ENCODE assay signal across 12 cellular contexts in genomic region chr17:73401911-73402310, GRCh38.
DNase-seq lines count a peak whose midpoint lies in the region; ATAC-seq, FAIRE-seq and TF ChIP-seq lines count a peak whose summit lies in the region.
"Had no signal": no experiment of that assay in that cellular context is flagged by ENCODE, and none has a peak within 500 bp of the region (broad histone marks: within the 10 kb centered on the region; RNA-seq: fewer than 3 reads in every experiment).

No MANE protein-coding gene starts in this region.

- POLR2A ChIA-PET in K562 (lab: Yijun Ruan, JAX), result interaction anchor here (1.1 kb wide), 1 partner anchor 16 kb away, joined by 4 read pairs; no protein-coding TSS in a partner anchor

- no peaks in the 10 kb centered on the region for H3K9me3 ChIP-seq in CD4-positive, CD25-positive, alpha-beta regulatory T cell (ENCODE audit: control insufficient read depth in 2 of 2, low read length in 2 of 2)
- no peaks in the 10 kb centered on the region for H3K9me3 ChIP-seq in K562 (replicated peaks; ENCODE audit: control insufficient read depth, insufficient read depth, low read depth, low read length)
- no peaks in the 10 kb centered on the region for H3K9me3 ChIP-seq in small intestine (ENCODE audit: control insufficient read depth, low read depth)

- no peak for TF ChIP-seq RAD21 in K562 (CRISPR knock-in tag; conservative IDR thresholded peaks at IDR 0.05 in 1 of 2, IDR thresholded peaks at IDR 0.05 in 1 of 2)

- H4K20me1 ChIP-seq in K562 (replicated peaks; ENCODE audit: control insufficient read depth, insufficient read depth, low read length), result peaks cover 7% of the 10 kb centered on the region; the same call in 1 of the 2 replicates

- no peak overlapping the region for H3K4me2 ChIP-seq in K562 (ENCODE audit: insufficient read depth, low read length)

- 0 out of 4 replicates have a peak overlapping the region, but pooled peaks of 1 of the 2 experiments have one; percentile 14 for H3K9ac ChIP-seq in K562 (ENCODE audit: insufficient read depth in 1 of 2, low read depth in 2 of 2, low read length in 2 of 2)

- no peak overlapping the region for H3K4me3 ChIP-seq in CD4-positive, CD25-positive, alpha-beta regulatory T cell (ENCODE audit: low read depth, low read length)
- H3K4me3 ChIP-seq in K562 (no peak overlapping the region), small intestine (ENCODE audit: low read depth in 1 of 2, low read length in 2 of 2) (no peak overlapping the region)

- ATAC-seq in CD4-positive, CD25-positive, alpha-beta regulatory T cell (ENCODE audit: low read depth in 2 of 2), result no peak
- ATAC-seq in K562 (peak; percentile 84), GM18870 (IDR thresholded peaks at IDR 0.05; ENCODE audit: unreplicated experiment) (no peak)

- H3K27ac ChIP-seq in CD4-positive, CD25-positive, alpha-beta regulatory T cell (ENCODE audit: insufficient read depth, low read length, poor library complexity, severe bottlenecking), result no peak overlapping the region
- H3K27ac ChIP-seq in K562 (ENCODE audit: extremely low read depth, low read depth, low read length) (no peak overlapping the region), small intestine (ENCODE audit: low read depth in 1 of 2, low read length in 1 of 2) (no peak overlapping the region)
- H3K27ac ChIP-seq: HL-60 had no signal

- no peak for TF ChIP-seq POLR2A in K562 (conservative IDR thresholded peaks at IDR 0.05)

- no peaks in the 10 kb centered on the region for H3K36me3 ChIP-seq in CD4-positive, CD25-positive, alpha-beta regulatory T cell (ENCODE audit: control insufficient read depth, insufficient read depth, low read length)
- no peaks in the 10 kb centered on the region for H3K36me3 ChIP-seq in K562 (ENCODE audit: control insufficient read depth, insufficient read depth, low read length)
- H3K36me3 ChIP-seq in small intestine (ENCODE audit: control insufficient read depth in 2 of 2, insufficient read depth in 2 of 2, low read length in 2 of 2), result no peaks in the 10 kb centered on the region

- no peaks in the 10 kb centered on the region for H3K9me3 Mint-ChIP-seq in CD4-positive, CD25-positive, alpha-beta regulatory T cell

- H3K4me3 Mint-ChIP-seq in CD4-positive, CD25-positive, alpha-beta regulatory T cell, result no peak overlapping the region

- H3K36me3 Mint-ChIP-seq in CD4-positive, CD25-positive, alpha-beta regulatory T cell, result no peaks in the 10 kb centered on the region

- H3K27me3 Mint-ChIP-seq in CD4-positive, CD25-positive, alpha-beta regulatory T cell, result no peaks in the 10 kb centered on the region

- no peaks in the 10 kb centered on the region for H3K79me2 ChIP-seq in K562 (ENCODE audit: control insufficient read depth, insufficient read depth, low read length)

- H3K27ac Mint-ChIP-seq in CD4-positive, CD25-positive, alpha-beta regulatory T cell, result no peak overlapping the region

- in situ Hi-C loops in K562 (cut with MboI), result no loop called here

- H3K4me1 ChIP-seq in CD4-positive, CD25-positive, alpha-beta regulatory T cell (ENCODE audit: control insufficient read depth, insufficient read depth, low read length, poor library complexity, severe bottlenecking), result no peaks in the 10 kb centered on the region
- H3K4me1 ChIP-seq in K562 (replicated peaks in 1 of 2; ENCODE audit: control insufficient read depth in 2 of 2, insufficient read depth in 2 of 2, low read length in 2 of 2), result peaks cover 0 to 6% of the 10 kb centered on the region in 2 experiments; a peak in 1 of 5 replicates
- no peaks in the 10 kb centered on the region for H3K4me1 ChIP-seq in small intestine (ENCODE audit: control insufficient read depth in 2 of 2, insufficient read depth in 1 of 2, low read depth in 1 of 2, low read length in 1 of 2)

- 4% methylated on average over 13 of the region's 18 CpGs for WGBS in K562 (ENCODE audit: insufficient coverage, low coverage, missing lambda C conversion rate)
- 54 to 66% (median 58%) methylated on average over 17 to 18 of the region's 18 CpGs for WGBS in small intestine, 3 donors

- peak; percentile 44 for FAIRE-seq in K562 (lab: Jason Lieb, UNC)
- no peak for FAIRE-seq in small intestine (lab: Jason Lieb, UNC)
- FAIRE-seq: endothelial cell of umbilical vein had no signal

- H3K27me3 ChIP-seq in CD4-positive, CD25-positive, alpha-beta regulatory T cell (ENCODE audit: control insufficient read depth, insufficient read depth, low read length), result no peaks in the 10 kb centered on the region
- peaks cover 23 to 64% of the 10 kb centered on the region in 2 experiments for H3K27me3 ChIP-seq in K562 (ENCODE audit: control insufficient read depth in 2 of 2, insufficient read depth in 2 of 2, low read length in 2 of 2)
- H3K27me3 ChIP-seq in small intestine (ENCODE audit: control insufficient read depth in 2 of 2, insufficient read depth in 2 of 2, low read length in 2 of 2), result no peaks in the 10 kb centered on the region

- BruUV-seq in K562 (replicated peaks; lab: Mats Ljungman, UMichigan), result no TSS peak

- H3K9me1 ChIP-seq in K562 (ENCODE audit: control insufficient read depth, insufficient read depth, low read length), result no peaks in the 10 kb centered on the region

- no peak overlapping the region for H2AFZ ChIP-seq in K562 (ENCODE audit: low read depth, low read length)

- CTCF ChIA-PET in K562 (lab: Yijun Ruan, JAX; ENCODE audit: low intra/inter-chr PET ratio), result no interaction called here

- no peak for TF ChIP-seq EP300 in K562 (IDR thresholded peaks at IDR 0.05; ENCODE audit: low read length)

- intact Hi-C loops in K562 (cut with micrococcal nuclease), result no loop called here

- H3K4me1 Mint-ChIP-seq in CD4-positive, CD25-positive, alpha-beta regulatory T cell, result no peaks in the 10 kb centered on the region

- no peak for TF ChIP-seq CTCF in K562 (IDR thresholded peaks at IDR 0.05 in 2 of 3, conservative IDR thresholded peaks at IDR 0.05 in 1 of 3; ENCODE audit: insufficient read depth in 2 of 3, low read depth in 1 of 3, low read length in 3 of 3)

- peak in 2 of 3 donors; percentile 17 to 65 for DNase-seq in CD4-positive, CD25-positive, alpha-beta regulatory T cell
- DNase-seq in MV-4-11 (lab: John Stamatoyannopoulos, UW), result peak; percentile 56
- peak; percentile 33 to 56 (median 48) for DNase-seq in K562 (ENCODE audit: extremely low read depth in 1 of 4, low spot score in 3 of 4)
- peak; percentile 73 for DNase-seq in islet precursor cell
- DNase-seq in NCI-H69 (lab: John Stamatoyannopoulos, UW), result no peak
- DNase-seq in small intestine, result no peak
- no peak for DNase-seq in NCI-H146 (lab: John Stamatoyannopoulos, UW)
- DNase-seq: DMS79; NK-92 treated with Interleukin-12 subunit alpha and Interleukin-12 subunit beta, amount 100 ng/mL, for 24 hours had no signal

TF ChIP-seq in K562, 482 proteins besides CTCF, POLR2A, EP300 and RAD21 (continues in another document):
- TF ChIP-seq HDAC8 (tag; IDR thresholded peaks at IDR 0.05) (no peak), MAZ (CRISPR knock-in tag; conservative IDR thresholded peaks at IDR 0.05 in 1 of 2, IDR thresholded peaks at IDR 0.05 in 1 of 2) (no peak), ZKSCAN1 (IDR thresholded peaks at IDR 0.05; ENCODE audit: low read depth, low read length) (no peak), ZNF143 (CRISPR knock-in tag; IDR thresholded peaks at IDR 0.05) (no peak), RFX1 (IDR thresholded peaks at IDR 0.05) (peak; percentile 92), ZKSCAN8 (CRISPR knock-in tag; IDR thresholded peaks at IDR 0.05) (no peak), GABPB2 (CRISPR knock-in tag; conservative IDR thresholded peaks at IDR 0.05) (no peak), THRB (CRISPR knock-in tag; conservative IDR thresholded peaks at IDR 0.05) (no peak), CSDE1 (IDR thresholded peaks at IDR 0.05) (0 out of 4 replicates have a peak, but pooled peaks of 1 of the 2 experiments have one; percentile 23), RFX5 (IDR thresholded peaks at IDR 0.05; ENCODE audit: low read depth, low read length) (no peak), CHD1 (IDR thresholded peaks at IDR 0.05; ENCODE audit: low read length) (no peak), ZNF583 (CRISPR knock-in tag; IDR thresholded peaks at IDR 0.05) (no peak), FOXK1 (CRISPR knock-in tag; IDR thresholded peaks at IDR 0.05; ENCODE audit: borderline replicate concordance) (no peak)
- TF ChIP-seq, protein P1, sequence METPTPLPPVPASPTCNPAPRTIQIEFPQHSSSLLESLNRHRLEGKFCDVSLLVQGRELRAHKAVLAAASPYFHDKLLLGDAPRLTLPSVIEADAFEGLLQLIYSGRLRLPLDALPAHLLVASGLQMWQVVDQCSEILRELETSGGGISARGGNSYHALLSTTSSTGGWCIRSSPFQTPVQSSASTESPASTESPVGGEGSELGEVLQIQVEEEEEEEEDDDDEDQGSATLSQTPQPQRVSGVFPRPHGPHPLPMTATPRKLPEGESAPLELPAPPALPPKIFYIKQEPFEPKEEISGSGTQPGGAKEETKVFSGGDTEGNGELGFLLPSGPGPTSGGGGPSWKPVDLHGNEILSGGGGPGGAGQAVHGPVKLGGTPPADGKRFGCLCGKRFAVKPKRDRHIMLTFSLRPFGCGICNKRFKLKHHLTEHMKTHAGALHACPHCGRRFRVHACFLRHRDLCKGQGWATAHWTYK (CRISPR knock-in tag; IDR thresholded peaks at IDR 0.05), result no peak
- TF ChIP-seq, protein P2, sequence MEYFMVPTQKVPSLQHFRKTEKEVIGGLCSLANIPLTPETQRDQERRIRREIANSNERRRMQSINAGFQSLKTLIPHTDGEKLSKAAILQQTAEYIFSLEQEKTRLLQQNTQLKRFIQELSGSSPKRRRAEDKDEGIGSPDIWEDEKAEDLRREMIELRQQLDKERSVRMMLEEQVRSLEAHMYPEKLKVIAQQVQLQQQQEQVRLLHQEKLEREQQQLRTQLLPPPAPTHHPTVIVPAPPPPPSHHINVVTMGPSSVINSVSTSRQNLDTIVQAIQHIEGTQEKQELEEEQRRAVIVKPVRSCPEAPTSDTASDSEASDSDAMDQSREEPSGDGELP (CRISPR knock-in tag; IDR thresholded peaks at IDR 0.05; ENCODE audit: borderline replicate concordance), result peak; percentile 78; the same call in 1 of the 2 replicates

Comparison
In these comparisons a context has a peak if more than half of its experiments do, and no peak if none do; other contexts are left out.
1. DNase-seq: peak in CD4-positive, CD25-positive, alpha-beta regulatory T cell (2 of 3), MV-4-11 (single experiment), K562 (4 of 4) and islet precursor cell (single experiment); none in NCI-H69 (single experiment), small intestine (single experiment) and NCI-H146 (single experiment).